ENCODE assay signal across 15 cellular contexts in genomic region chr4:38105475-38105874, GRCh38.
DNase-seq lines count a peak whose midpoint lies in the region; ATAC-seq lines count a peak whose summit lies in the region.
"Had no signal": no experiment of that assay in that cellular context is flagged by ENCODE, and none has a peak within 500 bp of the region (broad histone marks: within the 10 kb centered on the region; RNA-seq: fewer than 3 reads in every experiment).

No MANE protein-coding gene starts in this region.

- H3K27me3 ChIP-seq in SJCRH30: no peaks in the 10 kb centered on the region
- H3K27me3 ChIP-seq: pancreas had no signal

- 0 out of 2 replicates have a peak, but pooled peaks cover 3% of the 10 kb centered on the region for H3K36me3 ChIP-seq in SJCRH30

- ATAC-seq in GM21737 (IDR thresholded peaks at IDR 0.05; ENCODE audit: unreplicated experiment) (peak; percentile 89), HG03342 (IDR thresholded peaks at IDR 0.05; ENCODE audit: unreplicated experiment) (peak; percentile 92), memory B cell (ENCODE audit: low read depth) (no peak)
- ATAC-seq: A549, pancreas had no signal

- H3K4me3 Mint-ChIP-seq in memory B cell: no peak overlapping the region

- H3K27ac ChIP-seq in SJCRH30: no peak overlapping the region
- H3K27ac ChIP-seq: A549, pancreas had no signal

- H3K36me3 Mint-ChIP-seq in memory B cell: peaks cover 54% of the 10 kb centered on the region

- H3K9me3 Mint-ChIP-seq in memory B cell: no peaks in the 10 kb centered on the region

- H3K4me1 Mint-ChIP-seq in memory B cell: peaks cover 2% of the 10 kb centered on the region

- no peaks in the 10 kb centered on the region for H3K27me3 Mint-ChIP-seq in memory B cell

- peaks cover 20% of the 10 kb centered on the region for H3K4me1 ChIP-seq in SJCRH30
- H3K4me1 ChIP-seq: A549 had no signal

- DNase-seq in NCI-H748 (lab: John Stamatoyannopoulos, UW; ENCODE audit: unreplicated experiment) (peak; percentile 37), NCI-H748 treated with DMSO at 0.1 percent for 48 hours (lab: John Stamatoyannopoulos, UW) (no peak), memory B cell (ENCODE audit: low spot score in 2 of 2) (no peak), NCI-H2227 (lab: John Stamatoyannopoulos, UW; ENCODE audit: unreplicated experiment) (no peak), SJCRH30 (no peak), activated gamma-delta T cell treated with Interleukin-2 at 50 U/mL for 16 hours (no peak)
- DNase-seq: EL; Karpas-422; kidney glomerular epithelial cell; NK-92 treated with Interleukin-12 subunit alpha and Interleukin-12 subunit beta, amount 100 ng/mL, for 24 hours; pancreas; trophoblast cell had no signal

- no peak overlapping the region for H3K4me3 ChIP-seq in SJCRH30
- H3K4me3 ChIP-seq: A549, pancreas had no signal

- H3K9me3 ChIP-seq in SJCRH30 (replicated peaks): no peaks in the 10 kb centered on the region
- H3K9me3 ChIP-seq: A549, pancreas had no signal

- H3K27ac Mint-ChIP-seq in memory B cell: peak overlapping the region; percentile 53
